ENCODE assay signal across 22 cellular contexts in genomic region chr14:65024957-65025356, GRCh38. TPM values are rescaled to one million over a fixed set of nuclear protein-coding genes. Genes with fewer than 3 reads are reported as not detected.
DNase-seq lines count a peak whose midpoint lies in the region; ATAC-seq and TF ChIP-seq lines count a peak whose summit lies in the region.
"Had no signal": no experiment of that assay in that cellular context is flagged by ENCODE, and none has a peak within 500 bp of the region (broad histone marks: within the 10 kb centered on the region; RNA-seq: fewer than 3 reads in every experiment).

No MANE protein-coding gene starts in this region.

- no peak overlapping the region for H3K4me3 ChIP-seq in prostate gland
- no peak overlapping the region for H3K4me3 ChIP-seq in vagina
- no peak overlapping the region for H3K4me3 ChIP-seq in testis

- H3K9me3 ChIP-seq in prostate gland (no peaks in the 10 kb centered on the region), vagina (no peaks in the 10 kb centered on the region), testis (no peaks in the 10 kb centered on the region)
- H3K9me3 ChIP-seq: BE2C had no signal

- 21% methylated on average over 5 of the region's 5 CpGs for WGBS in prostate gland
- WGBS in testis, 2 donors: 40 to 66% methylated on average over 5 of the region's 5 CpGs

- H3K36me3 ChIP-seq in prostate gland: no peaks in the 10 kb centered on the region
- peaks cover 0 to 3% of the 10 kb centered on the region in 2 donors for H3K36me3 ChIP-seq in vagina
- H3K36me3 ChIP-seq in testis (ENCODE audit: low read depth, missing control alignments): no peaks in the 10 kb centered on the region

- peaks cover 11% of the 10 kb centered on the region for H3K4me1 ChIP-seq in foreskin keratinocyte
- H3K4me1 ChIP-seq in prostate gland (replicated peaks): peaks cover 6% of the 10 kb centered on the region
- H3K4me1 ChIP-seq in vagina: peaks cover 15% of the 10 kb centered on the region
- peaks cover 8% of the 10 kb centered on the region for H3K4me1 ChIP-seq in testis
- H3K4me1 ChIP-seq: BE2C had no signal

- peak; percentile 51 for ATAC-seq in foreskin keratinocyte
- ATAC-seq: SK-N-SH treated with all-trans-retinoic acid at 6 μM for 48 hours had no signal

- TF ChIP-seq POLR2A in prostate gland (IDR thresholded peaks at IDR 0.05) (no peak), vagina (IDR thresholded peaks at IDR 0.05) (no peak), testis (IDR thresholded peaks at IDR 0.05) (no peak)

- no peak for TF ChIP-seq CTCF in VCaP (conservative IDR thresholded peaks at IDR 0.05)
- no peak for TF ChIP-seq CTCF in foreskin keratinocyte (conservative IDR thresholded peaks at IDR 0.05)
- TF ChIP-seq CTCF in prostate gland (IDR thresholded peaks at IDR 0.05): no peak
- no peak for TF ChIP-seq CTCF in vagina (IDR thresholded peaks at IDR 0.05)
- no peak for TF ChIP-seq CTCF in testis (IDR thresholded peaks at IDR 0.05)

- H3K27ac ChIP-seq in VCaP (peak overlapping the region; percentile 69), foreskin keratinocyte (no peak overlapping the region), prostate gland (peak overlapping the region; percentile 69 to 81), vagina (peak overlapping the region; percentile 80), testis (no peak overlapping the region)
- H3K27ac ChIP-seq: KMS-11, RWPE1 had no signal

- H3K27me3 ChIP-seq in foreskin keratinocyte (no peaks in the 10 kb centered on the region), prostate gland (replicated peaks; ENCODE audit: insufficient read depth) (no peaks in the 10 kb centered on the region), vagina (no peaks in the 10 kb centered on the region), testis (no peaks in the 10 kb centered on the region)
- H3K27me3 ChIP-seq: BE2C had no signal

- intact Hi-C loops in prostate gland (cut with DNase I): loop anchor here (5.0 kb wide), 2 partner anchors 52 to 77 kb away; partner anchors contain the start of gene MAX
- intact Hi-C loops in vagina (cut with DNase I): no loop called here
- intact Hi-C loops in testis (cut with DNase I; ENCODE audit: low total_unique reads): no loop called here

- DNase-seq in foreskin keratinocyte (peak in 1 of 2 donors; percentile 28), prostate gland (ENCODE audit: low spot score) (peak; percentile 67), vagina (ENCODE audit: extremely low spot score in 2 of 2) (no peak), HUDEP-2 (lab: John Stamatoyannopoulos, UW; ENCODE audit: unreplicated experiment in 76 of 76) (no peak), testis (no peak), NCI-H510A (lab: John Stamatoyannopoulos, UW) (no peak)
- DNase-seq: BE2C; CD4-positive, CD25-positive, alpha-beta regulatory T cell; DMS79; H7; IMR-90; NCI-H1105; NCI-H146; NCI-H2029; NCI-H226; NCI-H524; NCI-H774; NK-92 treated with Interleukin-12 subunit alpha and Interleukin-12 subunit beta, amount 100 ng/mL, for 24 hours had no signal

RNA-seq across cellular contexts. Expression of gene FNTB, which starts 38.3 kb away (rescaled TPM):
- total RNA-seq in foreskin keratinocyte: 12.4 and 12.9 TPM in 2 replicates
- 9.9 and 11.4 TPM in 2 replicates for polyA plus RNA-seq in foreskin keratinocyte
- 10 to 100 TPM; 23.5 to 46.2 TPM for total RNA-seq in prostate gland
- total RNA-seq in vagina: 13.3 TPM
- 10 to 100 TPM; 52.5 to 68.1 TPM for total RNA-seq in testis
- 43.2 TPM for polyA plus RNA-seq in testis (ENCODE audit: insufficient read depth, low read depth, low replicate concordance)

RNA-seq across cellular contexts. Expression of gene RAB15, which starts 52.8 kb away (rescaled TPM):
- total RNA-seq in foreskin keratinocyte: 4.3 and 6.4 TPM in 2 replicates
- 3.9 and 5.0 TPM in 2 replicates for polyA plus RNA-seq in foreskin keratinocyte
- total RNA-seq in prostate gland: 10 to 100 TPM; 10.1 to 17.5 TPM
- 8.3 TPM for total RNA-seq in vagina
- 1 to 10 TPM; 1.9 to 3.2 TPM for total RNA-seq in testis
- polyA plus RNA-seq in testis (ENCODE audit: insufficient read depth, low read depth, low replicate concordance): 4.0 TPM

Comparison
In these comparisons a context has a peak if more than half of its experiments do, and no peak if none do; other contexts are left out.
1. H3K27ac ChIP-seq: peak in VCaP (single experiment), prostate gland (2 of 2) and vagina (single experiment); none in foreskin keratinocyte (single experiment) and testis (0 of 2).